In genomic region chr4:86054676-86055075, GRCh38 we compare ENCODE assay signal across 19 cellular contexts.
DNase-seq lines count a peak whose midpoint lies in the region; ATAC-seq and TF ChIP-seq lines count a peak whose summit lies in the region.
"Had no signal": no experiment of that assay in that cellular context is flagged by ENCODE, and none has a peak within 500 bp of the region (broad histone marks: within the 10 kb centered on the region; RNA-seq: fewer than 3 reads in every experiment).

No MANE protein-coding gene starts in this region.

- H3K79me2 ChIP-seq in GM23248 (ENCODE audit: insufficient read depth) = no peaks in the 10 kb centered on the region

- H3K9me3 ChIP-seq in GM23248 (ENCODE audit: low read depth) (no peaks in the 10 kb centered on the region), esophagus squamous epithelium (no peaks in the 10 kb centered on the region), MG63 (no peaks in the 10 kb centered on the region)

- H3K27ac ChIP-seq in GM23248 = no peak overlapping the region
- H3K27ac ChIP-seq in esophagus squamous epithelium = no peak overlapping the region
- H3K27ac ChIP-seq: HL-60 had no signal

- ATAC-seq in HG02678 (IDR thresholded peaks at IDR 0.05; ENCODE audit: unreplicated experiment) = no peak
- ATAC-seq: GM12878 had no signal

- TF ChIP-seq CTCF in esophagus squamous epithelium (IDR thresholded peaks at IDR 0.05) = no peak

- H3K4me2 ChIP-seq in GM23248 (ENCODE audit: unreplicated experiment) = no peak overlapping the region

- in situ Hi-C loops in GM23248 (cut with MboI) = no loop called here

- H3K9me2 ChIP-seq in GM23248 (ENCODE audit: insufficient read depth) = no peaks in the 10 kb centered on the region

- H3K4me1 ChIP-seq in GM23248 (ENCODE audit: insufficient read depth) = peaks cover 20% of the 10 kb centered on the region
- peaks cover 0 to 9% (median 0%) of the 10 kb centered on the region in 3 donors for H3K4me1 ChIP-seq in esophagus squamous epithelium

- H4K20me1 ChIP-seq in GM23248 (ENCODE audit: insufficient read depth) = no peaks in the 10 kb centered on the region

- DNase-seq in AG20443 (ENCODE audit: low spot score) = peak; percentile 8
- DNase-seq in GM23248 = no peak
- DNase-seq in SK-N-DZ (ENCODE audit: low spot score) = peak; percentile 7
- DNase-seq in myocyte (ENCODE audit: low read depth) = peak; percentile 90
- DNase-seq in mesenteric fat pad (ENCODE audit: low spot score) = no peak
- no peak for DNase-seq in esophagus squamous epithelium (lab: John Stamatoyannopoulos, UW)
- no peak for DNase-seq in MG63
- DNase-seq: CD4-positive, CD25-positive, alpha-beta regulatory T cell; DND-41; GDM1; HCEC 1CT; Kasumi-1; NCI-H1105 treated with DMSO at 0.1 percent for 48 hours; NCI-H2029; NCI-H526; SHP77 had no signal

- H3K36me3 ChIP-seq in GM23248 (ENCODE audit: low read depth) = no peaks in the 10 kb centered on the region
- H3K36me3 ChIP-seq in esophagus squamous epithelium = no peaks in the 10 kb centered on the region
- no peaks in the 10 kb centered on the region for H3K36me3 ChIP-seq in MG63

- no peak overlapping the region for H3K9ac ChIP-seq in GM23248

- intact Hi-C loops in esophagus squamous epithelium (cut with DNase I) = no loop called here

- WGBS in GM23248 (ENCODE audit: low coverage in 1 of 2, low lambda C conversion rate in 2 of 2, missing lambda C conversion rate in 2 of 2), 2 experiments = 53 to 56% methylated on average over 2 of the region's 2 CpGs
- 78 to 84% methylated on average over 2 of the region's 2 CpGs for WGBS in esophagus squamous epithelium, 2 donors

- H2AFZ ChIP-seq in GM23248 = 0 out of 2 replicates have a peak overlapping the region, but pooled peaks have one; percentile 15

- H3F3A ChIP-seq in GM23248 (ENCODE audit: insufficient read depth) = no peaks in the 10 kb centered on the region

- H3K4me3 ChIP-seq in GM23248 (no peak overlapping the region), esophagus squamous epithelium (no peak overlapping the region), MG63 (no peak overlapping the region)
- H3K4me3 ChIP-seq: GM12878 had no signal

- H3K27me3 ChIP-seq in GM23248 (replicated peaks; ENCODE audit: insufficient read depth) = no peaks in the 10 kb centered on the region
- H3K27me3 ChIP-seq in esophagus squamous epithelium = no peaks in the 10 kb centered on the region
- H3K27me3 ChIP-seq in MG63 = no peaks in the 10 kb centered on the region

- TF ChIP-seq POLR2A in esophagus squamous epithelium (IDR thresholded peaks at IDR 0.05) = no peak

Comparison
In these comparisons a context has a peak if more than half of its experiments do, and no peak if none do; other contexts are left out.
1. DNase-seq: peak in AG20443 (single experiment), SK-N-DZ (single experiment) and myocyte (single experiment); none in GM23248 (single experiment), mesenteric fat pad (single experiment), esophagus squamous epithelium (single experiment) and MG63 (single experiment).